9 cellular contexts compared by ENCODE assay signal in the genomic region with DNA sequence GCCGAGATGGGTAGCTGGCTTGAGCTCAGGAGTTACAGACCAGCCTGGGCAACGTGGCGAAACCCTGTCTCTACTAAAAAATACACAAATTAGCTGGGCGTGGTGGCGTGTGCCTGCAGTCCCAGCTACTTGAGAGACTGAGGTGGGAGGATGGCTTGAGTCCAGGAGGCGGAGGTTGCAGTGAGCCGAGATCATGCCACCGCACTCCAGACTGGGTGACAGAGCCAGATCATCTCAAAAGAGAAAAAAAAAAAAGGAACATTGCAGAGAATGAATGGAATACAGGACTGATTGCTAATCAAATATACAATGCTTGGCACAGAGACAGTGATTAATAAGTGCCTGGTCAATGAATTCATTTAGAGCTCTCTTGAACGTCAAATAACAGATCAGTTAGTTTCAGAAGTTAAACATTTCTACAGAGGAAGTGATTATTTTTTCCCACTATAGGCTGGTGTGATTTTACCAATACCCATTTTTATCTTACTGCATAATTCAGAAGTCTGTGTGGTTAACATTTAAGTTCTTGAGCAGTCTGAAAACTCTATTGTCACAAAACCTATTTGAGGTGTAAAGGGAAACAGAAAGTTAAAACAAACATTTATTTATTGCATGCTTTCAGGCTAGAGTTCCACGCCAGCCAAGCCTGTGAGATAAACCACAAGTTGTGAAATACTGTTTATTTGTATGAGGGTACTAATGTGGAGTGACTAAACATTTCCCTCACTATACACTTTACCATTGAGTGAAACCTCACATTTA. TPM values are rescaled to one million over a fixed set of nuclear protein-coding genes. Genes with fewer than 3 reads are reported as not detected.
DNase-seq lines count a peak whose midpoint lies in the region; ATAC-seq and TF ChIP-seq lines count a peak whose summit lies in the region.
"Had no signal": no experiment of that assay in that cellular context is flagged by ENCODE, and none has a peak within 500 bp of the region (broad histone marks: within the 10 kb centered on the region; RNA-seq: fewer than 3 reads in every experiment).

No MANE protein-coding gene starts in this region.

- no peak overlapping the region for H3K4me3 ChIP-seq in OCI-LY7 (ENCODE audit: low read depth, low read length, poor library complexity, severe bottlenecking)

- peaks cover 7% of the 10 kb centered on the region for H3K36me3 Mint-ChIP-seq in MCF 10A (ENCODE audit: insufficient read depth, unreplicated experiment)
- H3K36me3 Mint-ChIP-seq in stimulated activated naive CD8-positive, alpha-beta T cell treated with anti-CD3 and anti-CD28 coated beads, Interleukin-15, Interleukin-2, amounts not matched to agents 100 ng/mL and 50 ng/mL, for 24 hours (ENCODE audit: low read depth) = no peaks in the 10 kb centered on the region
- H3K36me3 Mint-ChIP-seq: IgD-negative memory B cell had no signal

- peak overlapping the region; percentile 88 for H3K27ac Mint-ChIP-seq in MCF 10A (ENCODE audit: low read depth, unreplicated experiment)
- peak overlapping the region; percentile 69 for H3K27ac Mint-ChIP-seq in stimulated activated naive CD8-positive, alpha-beta T cell treated with anti-CD3 and anti-CD28 coated beads, Interleukin-15, Interleukin-2, amounts not matched to agents 100 ng/mL and 50 ng/mL, for 24 hours
- H3K27ac Mint-ChIP-seq: IgD-negative memory B cell had no signal

- H3K27me3 Mint-ChIP-seq in MCF 10A (ENCODE audit: insufficient read depth, unreplicated experiment) = no peaks in the 10 kb centered on the region
- peaks cover 55% of the 10 kb centered on the region for H3K27me3 Mint-ChIP-seq in stimulated activated naive CD8-positive, alpha-beta T cell treated with anti-CD3 and anti-CD28 coated beads, Interleukin-15, Interleukin-2, amounts not matched to agents 100 ng/mL and 50 ng/mL, for 24 hours

- intact Hi-C loops in MCF 10A (cut with micrococcal nuclease) (loop anchor here (10.0 kb wide), 1 partner anchor 235 kb away; no protein-coding TSS in a partner anchor), OCI-LY7 (cut with micrococcal nuclease; ENCODE audit: unreplicated experiment) (no loop called here)

- H3K36me3 ChIP-seq in OCI-LY7 (ENCODE audit: insufficient read depth, low read length) = no peaks in the 10 kb centered on the region

- POLR2A ChIA-PET in MCF 10A (lab: Yijun Ruan, JAX) = interaction anchor here (0.6 to 2.4 kb wide), 7 partner anchors 10 to 301 kb away, joined by 3 to 10 read pairs (median 4); partner anchors contain the start of gene COMMD6
- POLR2A ChIA-PET in OCI-LY7 (lab: Charles Lee) = interaction anchor here (0.6 to 0.7 kb wide), 2 partner anchors 189 to 783 kb away, joined by 3 read pairs; no protein-coding TSS in a partner anchor

- H3K4me3 Mint-ChIP-seq in MCF 10A (ENCODE audit: unreplicated experiment) = peak overlapping the region; percentile 69
- H3K4me3 Mint-ChIP-seq in stimulated activated naive CD8-positive, alpha-beta T cell treated with anti-CD3 and anti-CD28 coated beads, Interleukin-15, Interleukin-2, amounts not matched to agents 100 ng/mL and 50 ng/mL, for 24 hours = peak overlapping the region; percentile 0
- H3K4me3 Mint-ChIP-seq: IgD-negative memory B cell had no signal

- peak; percentile 85 for ATAC-seq in GM19467 (IDR thresholded peaks at IDR 0.05; ENCODE audit: unreplicated experiment)
- peak; percentile 85 for ATAC-seq in HG03432 (IDR thresholded peaks at IDR 0.05; ENCODE audit: unreplicated experiment)

- CTCF ChIA-PET in MCF 10A (lab: Yijun Ruan, JAX) = interaction anchor here (0.5 to 1.7 kb wide), 5 partner anchors 48 to 162 kb away, joined by 3 to 6 read pairs (median 3); partner anchors contain the start of gene COMMD6
- CTCF ChIA-PET in OCI-LY7 (lab: Charles Lee; ENCODE audit: unreplicated experiment) = no interaction called here

- H3K27ac ChIP-seq in OCI-LY7 (ENCODE audit: low read depth, low read length, poor library complexity, severe bottlenecking) = no peak overlapping the region

- H3K9me2 ChIP-seq in OCI-LY7 (ENCODE audit: insufficient read depth, low read length) = no peaks in the 10 kb centered on the region

- H3K9me3 ChIP-seq in OCI-LY7 (ENCODE audit: low read length) = no peaks in the 10 kb centered on the region

- H3K4me1 Mint-ChIP-seq in MCF 10A (ENCODE audit: insufficient read depth, unreplicated experiment) = peaks cover 8% of the 10 kb centered on the region
- H3K4me1 Mint-ChIP-seq in stimulated activated naive CD8-positive, alpha-beta T cell treated with anti-CD3 and anti-CD28 coated beads, Interleukin-15, Interleukin-2, amounts not matched to agents 100 ng/mL and 50 ng/mL, for 24 hours (ENCODE audit: low read depth) = peaks cover 48% of the 10 kb centered on the region
- H3K4me1 Mint-ChIP-seq: IgD-negative memory B cell had no signal

- no peak overlapping the region for H3K4me2 ChIP-seq in OCI-LY7 (ENCODE audit: low read length)

- BruUV-seq in MCF 10A (replicated peaks; lab: Mats Ljungman, UMichigan) (no TSS peak), OCI-LY7 (replicated peaks; lab: Mats Ljungman, UMichigan) (no TSS peak)

- no peak overlapping the region for H2AFZ ChIP-seq in OCI-LY7 (ENCODE audit: low read length)

- no peaks in the 10 kb centered on the region for H4K20me1 ChIP-seq in OCI-LY7 (ENCODE audit: insufficient read depth, low read length)

- DNase-seq in Daoy (ENCODE audit: low read depth) (peak; percentile 31), MCF 10A (ENCODE audit: unreplicated experiment) (peak; percentile 73), OCI-LY7 (ENCODE audit: low spot score) (no peak), Ammon's horn (ENCODE audit: low spot score) (no peak), activated gamma-delta T cell (lab: John Stamatoyannopoulos, UW) (no peak)

- TF ChIP-seq CTCF in MCF 10A (IDR thresholded peaks at IDR 0.05; ENCODE audit: unreplicated experiment) (no peak), OCI-LY7 (conservative IDR thresholded peaks at IDR 0.05; ENCODE audit: low read length) (no peak)

- H3K4me1 ChIP-seq in OCI-LY7 (ENCODE audit: insufficient read depth, low read length, poor library complexity, severe bottlenecking) = no peaks in the 10 kb centered on the region

- no peaks in the 10 kb centered on the region for H3K9me3 Mint-ChIP-seq in MCF 10A (ENCODE audit: unreplicated experiment)
- H3K9me3 Mint-ChIP-seq in stimulated activated naive CD8-positive, alpha-beta T cell treated with anti-CD3 and anti-CD28 coated beads, Interleukin-15, Interleukin-2, amounts not matched to agents 100 ng/mL and 50 ng/mL, for 24 hours = peaks cover 4% of the 10 kb centered on the region
- H3K9me3 Mint-ChIP-seq: IgD-negative memory B cell had no signal

- no peaks in the 10 kb centered on the region for H3K79me2 ChIP-seq in OCI-LY7 (ENCODE audit: insufficient read depth, low read depth, low read length)

RNA-seq across cellular contexts. Expression of gene TBC1D4, which starts 7.7 kb away (rescaled TPM):
- 6.7 and 7.1 TPM in 2 replicates for total RNA-seq in Daoy (2014; rRNA removed; shearing (Covaris generic))
- total RNA-seq in MCF 10A (2022) (6.6 and 9.3 TPM in 2 replicates), OCI-LY7 (2022) (21.7 and 22.6 TPM in 2 replicates)
- total RNA-seq in OCI-LY7 (2014; rRNA removed; shearing (Covaris generic)) = 24.3 TPM in 2 replicates

RNA-seq across cellular contexts. Expression of gene COMMD6, which starts 48.0 kb away (rescaled TPM):
- 112 and 130 TPM in 2 replicates for total RNA-seq in Daoy (2014; rRNA removed; shearing (Covaris generic))
- total RNA-seq in MCF 10A (2022) = 132 TPM in 2 replicates
- total RNA-seq in OCI-LY7 (2014; rRNA removed; shearing (Covaris generic)) = 30.6 and 87.6 TPM in 2 replicates
- total RNA-seq in OCI-LY7 (2022) = 69.6 and 81.3 TPM in 2 replicates

RNA-seq across cellular contexts. Expression of gene UCHL3, which starts 59.9 kb away (rescaled TPM):
- total RNA-seq in Daoy (2014; rRNA removed; shearing (Covaris generic)) = 101 and 123 TPM in 2 replicates
- total RNA-seq in MCF 10A (2022) (49.9 and 79.3 TPM in 2 replicates), OCI-LY7 (2022) (45.0 and 49.5 TPM in 2 replicates)
- total RNA-seq in OCI-LY7 (2014; rRNA removed; shearing (Covaris generic)) = 34.7 and 39.6 TPM in 2 replicates

Comparison
In these comparisons a context has a peak if more than half of its experiments do, and no peak if none do; other contexts are left out.
1. DNase-seq: peak in Daoy (single experiment) and MCF 10A (single experiment); none in OCI-LY7 (single experiment), Ammon's horn (single experiment) and activated gamma-delta T cell (single experiment).